ENCODE assay signal across 1 cellular context in the genomic region with DNA sequence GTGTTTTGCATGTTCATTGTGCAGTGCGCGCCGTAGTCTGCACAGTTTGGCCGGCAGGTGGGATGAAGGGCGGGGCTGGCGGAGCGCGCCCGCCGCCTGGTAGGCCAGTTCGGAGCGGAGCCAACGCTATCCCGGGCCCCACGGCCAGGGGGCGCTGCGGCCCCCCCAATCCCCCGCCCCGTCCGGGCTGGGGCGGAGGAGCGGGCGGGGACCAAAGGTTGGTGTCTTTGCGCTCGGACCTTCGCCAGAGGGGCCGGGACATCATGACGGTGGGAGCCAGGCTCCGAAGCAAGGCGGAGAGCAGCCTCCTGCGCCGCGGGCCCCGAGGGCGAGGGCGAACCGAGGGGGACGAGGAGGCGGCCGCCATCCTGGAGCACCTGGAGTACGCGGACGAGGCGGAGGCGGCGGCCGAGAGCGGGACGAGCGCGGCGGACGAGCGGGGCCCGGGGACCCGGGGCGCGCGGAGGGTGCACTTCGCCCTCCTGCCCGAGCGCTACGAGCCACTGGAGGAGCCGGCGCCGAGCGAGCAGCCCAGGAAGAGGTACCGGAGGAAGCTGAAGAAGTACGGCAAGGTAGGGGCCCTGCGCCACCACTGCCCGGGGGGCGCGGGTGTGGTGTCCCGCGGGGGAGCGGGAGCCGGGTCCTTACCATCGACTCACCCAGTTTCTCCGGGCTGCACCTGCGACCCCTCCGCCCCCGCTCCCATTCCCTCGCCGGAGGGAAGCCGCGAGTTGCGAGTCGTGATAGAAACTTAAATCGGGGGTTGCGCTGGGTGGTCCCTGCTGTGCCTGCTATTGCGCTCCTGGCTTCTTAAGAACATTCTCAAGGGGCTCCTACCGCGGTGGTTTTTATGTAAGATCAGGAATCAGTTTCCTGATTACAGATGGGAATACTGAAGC.
TF ChIP-seq lines count a peak whose summit lies in the region.

A gene with protein sequence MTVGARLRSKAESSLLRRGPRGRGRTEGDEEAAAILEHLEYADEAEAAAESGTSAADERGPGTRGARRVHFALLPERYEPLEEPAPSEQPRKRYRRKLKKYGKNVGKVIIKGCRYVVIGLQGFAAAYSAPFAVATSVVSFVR (plus strand): TSS at position 224 of the 899 bp plus-strand sequence. CDS start 40 bp downstream, at position 264.

TF ChIP-seq in HEK293, 187 proteins besides CTCF, POLR2A, EP300 and RAD21 (continued from another document and continues in another):
- TF ChIP-seq ZNF221 (tag by site-specific recombination; IDR thresholded peaks at IDR 0.05; ENCODE audit: borderline replicate concordance): no peak
- TF ChIP-seq SP7 (tag by site-specific recombination; IDR thresholded peaks at IDR 0.05): peak; percentile 56; the same call in 1 of the 2 replicates
- no peak for TF ChIP-seq ZNF155 (tag by site-specific recombination; IDR thresholded peaks at IDR 0.05)
- TF ChIP-seq ZNF292 (tag by site-specific recombination; IDR thresholded peaks at IDR 0.05; ENCODE audit: borderline replicate concordance, low read depth): no peak
- no peak for TF ChIP-seq TCF7L2 (IDR thresholded peaks at IDR 0.05; ENCODE audit: borderline replicate concordance, low read depth, low read length)
- no peak for TF ChIP-seq ZNF112 (tag by site-specific recombination; IDR thresholded peaks at IDR 0.05)
- no peak for TF ChIP-seq ZNF658 (tag by site-specific recombination; IDR thresholded peaks at IDR 0.05)
- TF ChIP-seq ZNF707 (tag by site-specific recombination; IDR thresholded peaks at IDR 0.05): no peak
- no peak for TF ChIP-seq ZNF530 (tag by site-specific recombination; IDR thresholded peaks at IDR 0.05; ENCODE audit: low read depth)
- no peak for TF ChIP-seq ZNF837 (tag by site-specific recombination; IDR thresholded peaks at IDR 0.05)
- no peak for TF ChIP-seq ZSCAN16 (tag by site-specific recombination; IDR thresholded peaks at IDR 0.05)
- no peak for TF ChIP-seq ZNF621 (tag by site-specific recombination; IDR thresholded peaks at IDR 0.05)
- TF ChIP-seq ZNF585B (tag by site-specific recombination; IDR thresholded peaks at IDR 0.05): no peak
- peak; percentile 85 for TF ChIP-seq ZFP37 (tag by site-specific recombination; IDR thresholded peaks at IDR 0.05)
- TF ChIP-seq FEZF1 (tag by site-specific recombination; IDR thresholded peaks at IDR 0.05): no peak
- TF ChIP-seq SP3 (tag by site-specific recombination; IDR thresholded peaks at IDR 0.05): peak; percentile 89
- TF ChIP-seq ZNF335 (tag by site-specific recombination; conservative IDR thresholded peaks at IDR 0.05): peak; percentile 86
- TF ChIP-seq ZNF266 (tag by site-specific recombination; IDR thresholded peaks at IDR 0.05; ENCODE audit: low read depth): no peak
- peak; percentile 47; the same call in 1 of the 2 replicates for TF ChIP-seq SP2 (tag by site-specific recombination; IDR thresholded peaks at IDR 0.05)
- TF ChIP-seq, protein P1, sequence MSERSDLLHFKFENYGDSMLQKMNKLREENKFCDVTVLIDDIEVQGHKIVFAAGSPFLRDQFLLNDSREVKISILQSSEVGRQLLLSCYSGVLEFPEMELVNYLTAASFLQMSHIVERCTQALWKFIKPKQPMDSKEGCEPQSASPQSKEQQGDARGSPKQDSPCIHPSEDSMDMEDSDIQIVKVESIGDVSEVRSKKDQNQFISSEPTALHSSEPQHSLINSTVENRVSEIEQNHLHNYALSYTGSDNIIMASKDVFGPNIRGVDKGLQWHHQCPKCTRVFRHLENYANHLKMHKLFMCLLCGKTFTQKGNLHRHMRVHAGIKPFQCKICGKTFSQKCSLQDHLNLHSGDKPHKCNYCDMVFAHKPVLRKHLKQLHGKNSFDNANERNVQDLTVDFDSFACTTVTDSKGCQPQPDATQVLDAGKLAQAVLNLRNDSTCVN (tag by site-specific recombination; optimal IDR thresholded peaks at IDR 0.05): peak; percentile 96
- TF ChIP-seq, protein P2, sequence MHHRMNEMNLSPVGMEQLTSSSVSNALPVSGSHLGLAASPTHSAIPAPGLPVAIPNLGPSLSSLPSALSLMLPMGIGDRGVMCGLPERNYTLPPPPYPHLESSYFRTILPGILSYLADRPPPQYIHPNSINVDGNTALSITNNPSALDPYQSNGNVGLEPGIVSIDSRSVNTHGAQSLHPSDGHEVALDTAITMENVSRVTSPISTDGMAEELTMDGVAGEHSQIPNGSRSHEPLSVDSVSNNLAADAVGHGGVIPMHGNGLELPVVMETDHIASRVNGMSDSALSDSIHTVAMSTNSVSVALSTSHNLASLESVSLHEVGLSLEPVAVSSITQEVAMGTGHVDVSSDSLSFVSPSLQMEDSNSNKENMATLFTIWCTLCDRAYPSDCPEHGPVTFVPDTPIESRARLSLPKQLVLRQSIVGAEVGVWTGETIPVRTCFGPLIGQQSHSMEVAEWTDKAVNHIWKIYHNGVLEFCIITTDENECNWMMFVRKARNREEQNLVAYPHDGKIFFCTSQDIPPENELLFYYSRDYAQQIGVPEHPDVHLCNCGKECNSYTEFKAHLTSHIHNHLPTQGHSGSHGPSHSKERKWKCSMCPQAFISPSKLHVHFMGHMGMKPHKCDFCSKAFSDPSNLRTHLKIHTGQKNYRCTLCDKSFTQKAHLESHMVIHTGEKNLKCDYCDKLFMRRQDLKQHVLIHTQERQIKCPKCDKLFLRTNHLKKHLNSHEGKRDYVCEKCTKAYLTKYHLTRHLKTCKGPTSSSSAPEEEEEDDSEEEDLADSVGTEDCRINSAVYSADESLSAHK (tag by site-specific recombination; IDR thresholded peaks at IDR 0.05): no peak
- peak; percentile 52; the same call in 1 of the 2 replicates for TF ChIP-seq ZNF777 (tag by site-specific recombination; IDR thresholded peaks at IDR 0.05; ENCODE audit: borderline replicate concordance)
- TF ChIP-seq, protein P3, sequence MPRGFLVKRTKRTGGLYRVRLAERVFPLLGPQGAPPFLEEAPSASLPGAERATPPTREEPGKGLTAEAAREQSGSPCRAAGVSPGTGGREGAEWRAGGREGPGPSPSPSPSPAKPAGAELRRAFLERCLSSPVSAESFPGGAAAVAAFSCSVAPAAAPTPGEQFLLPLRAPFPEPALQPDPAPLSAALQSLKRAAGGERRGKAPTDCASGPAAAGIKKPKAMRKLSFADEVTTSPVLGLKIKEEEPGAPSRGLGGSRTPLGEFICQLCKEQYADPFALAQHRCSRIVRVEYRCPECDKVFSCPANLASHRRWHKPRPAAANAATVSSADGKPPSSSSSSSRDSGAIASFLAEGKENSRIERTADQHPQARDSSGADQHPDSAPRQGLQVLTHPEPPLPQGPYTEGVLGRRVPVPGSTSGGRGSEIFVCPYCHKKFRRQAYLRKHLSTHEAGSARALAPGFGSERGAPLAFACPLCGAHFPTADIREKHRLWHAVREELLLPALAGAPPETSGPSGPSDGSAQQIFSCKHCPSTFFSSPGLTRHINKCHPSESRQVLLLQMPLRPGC (tag by site-specific recombination; IDR thresholded peaks at IDR 0.05): no peak
- TF ChIP-seq ZNF248 (tag by site-specific recombination; IDR thresholded peaks at IDR 0.05): no peak
- TF ChIP-seq, protein P4, sequence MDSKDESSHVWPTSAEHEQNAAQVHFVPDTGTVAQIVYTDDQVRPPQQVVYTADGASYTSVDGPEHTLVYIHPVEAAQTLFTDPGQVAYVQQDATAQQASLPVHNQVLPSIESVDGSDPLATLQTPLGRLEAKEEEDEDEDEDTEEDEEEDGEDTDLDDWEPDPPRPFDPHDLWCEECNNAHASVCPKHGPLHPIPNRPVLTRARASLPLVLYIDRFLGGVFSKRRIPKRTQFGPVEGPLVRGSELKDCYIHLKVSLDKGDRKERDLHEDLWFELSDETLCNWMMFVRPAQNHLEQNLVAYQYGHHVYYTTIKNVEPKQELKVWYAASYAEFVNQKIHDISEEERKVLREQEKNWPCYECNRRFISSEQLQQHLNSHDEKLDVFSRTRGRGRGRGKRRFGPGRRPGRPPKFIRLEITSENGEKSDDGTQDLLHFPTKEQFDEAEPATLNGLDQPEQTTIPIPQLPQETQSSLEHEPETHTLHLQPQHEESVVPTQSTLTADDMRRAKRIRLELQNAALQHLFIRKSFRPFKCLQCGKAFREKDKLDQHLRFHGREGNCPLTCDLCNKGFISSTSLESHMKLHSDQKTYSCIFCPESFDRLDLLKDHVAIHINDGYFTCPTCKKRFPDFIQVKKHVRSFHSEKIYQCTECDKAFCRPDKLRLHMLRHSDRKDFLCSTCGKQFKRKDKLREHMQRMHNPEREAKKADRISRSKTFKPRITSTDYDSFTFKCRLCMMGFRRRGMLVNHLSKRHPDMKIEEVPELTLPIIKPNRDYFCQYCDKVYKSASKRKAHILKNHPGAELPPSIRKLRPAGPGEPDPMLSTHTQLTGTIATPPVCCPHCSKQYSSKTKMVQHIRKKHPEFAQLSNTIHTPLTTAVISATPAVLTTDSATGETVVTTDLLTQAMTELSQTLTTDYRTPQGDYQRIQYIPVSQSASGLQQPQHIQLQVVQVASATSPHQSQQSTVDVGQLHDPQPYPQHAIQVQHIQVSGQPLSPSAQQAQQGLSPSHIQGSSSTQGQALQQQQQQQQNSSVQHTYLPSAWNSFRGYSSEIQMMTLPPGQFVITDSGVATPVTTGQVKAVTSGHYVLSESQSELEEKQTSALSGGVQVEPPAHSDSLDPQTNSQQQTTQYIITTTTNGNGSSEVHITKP (tag by site-specific recombination; IDR thresholded peaks at IDR 0.05): 0 out of 2 replicates have a peak, but pooled peaks have one; percentile 28
- TF ChIP-seq, protein P5, sequence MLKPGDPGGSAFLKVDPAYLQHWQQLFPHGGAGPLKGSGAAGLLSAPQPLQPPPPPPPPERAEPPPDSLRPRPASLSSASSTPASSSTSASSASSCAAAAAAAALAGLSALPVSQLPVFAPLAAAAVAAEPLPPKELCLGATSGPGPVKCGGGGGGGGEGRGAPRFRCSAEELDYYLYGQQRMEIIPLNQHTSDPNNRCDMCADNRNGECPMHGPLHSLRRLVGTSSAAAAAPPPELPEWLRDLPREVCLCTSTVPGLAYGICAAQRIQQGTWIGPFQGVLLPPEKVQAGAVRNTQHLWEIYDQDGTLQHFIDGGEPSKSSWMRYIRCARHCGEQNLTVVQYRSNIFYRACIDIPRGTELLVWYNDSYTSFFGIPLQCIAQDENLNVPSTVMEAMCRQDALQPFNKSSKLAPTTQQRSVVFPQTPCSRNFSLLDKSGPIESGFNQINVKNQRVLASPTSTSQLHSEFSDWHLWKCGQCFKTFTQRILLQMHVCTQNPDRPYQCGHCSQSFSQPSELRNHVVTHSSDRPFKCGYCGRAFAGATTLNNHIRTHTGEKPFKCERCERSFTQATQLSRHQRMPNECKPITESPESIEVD (tag by site-specific recombination; IDR thresholded peaks at IDR 0.05): no peak
- peak; percentile 93 for TF ChIP-seq KLF8 (tag by site-specific recombination; IDR thresholded peaks at IDR 0.05)
- TF ChIP-seq ZNF202 (tag by site-specific recombination; IDR thresholded peaks at IDR 0.05; ENCODE audit: borderline replicate concordance): 0 out of 2 replicates have a peak, but pooled peaks have one; percentile 3
- TF ChIP-seq, protein P6, sequence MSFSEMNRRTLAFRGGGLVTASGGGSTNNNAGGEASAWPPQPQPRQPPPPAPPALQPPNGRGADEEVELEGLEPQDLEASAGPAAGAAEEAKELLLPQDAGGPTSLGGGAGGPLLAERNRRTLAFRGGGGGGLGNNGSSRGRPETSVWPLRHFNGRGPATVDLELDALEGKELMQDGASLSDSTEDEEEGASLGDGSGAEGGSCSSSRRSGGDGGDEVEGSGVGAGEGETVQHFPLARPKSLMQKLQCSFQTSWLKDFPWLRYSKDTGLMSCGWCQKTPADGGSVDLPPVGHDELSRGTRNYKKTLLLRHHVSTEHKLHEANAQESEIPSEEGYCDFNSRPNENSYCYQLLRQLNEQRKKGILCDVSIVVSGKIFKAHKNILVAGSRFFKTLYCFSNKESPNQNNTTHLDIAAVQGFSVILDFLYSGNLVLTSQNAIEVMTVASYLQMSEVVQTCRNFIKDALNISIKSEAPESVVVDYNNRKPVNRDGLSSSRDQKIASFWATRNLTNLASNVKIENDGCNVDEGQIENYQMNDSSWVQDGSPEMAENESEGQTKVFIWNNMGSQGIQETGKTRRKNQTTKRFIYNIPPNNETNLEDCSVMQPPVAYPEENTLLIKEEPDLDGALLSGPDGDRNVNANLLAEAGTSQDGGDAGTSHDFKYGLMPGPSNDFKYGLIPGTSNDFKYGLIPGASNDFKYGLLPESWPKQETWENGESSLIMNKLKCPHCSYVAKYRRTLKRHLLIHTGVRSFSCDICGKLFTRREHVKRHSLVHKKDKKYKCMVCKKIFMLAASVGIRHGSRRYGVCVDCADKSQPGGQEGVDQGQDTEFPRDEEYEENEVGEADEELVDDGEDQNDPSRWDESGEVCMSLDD (tag by site-specific recombination; IDR thresholded peaks at IDR 0.05): peak; percentile 85
- TF ChIP-seq KLF9 (tag by site-specific recombination; IDR thresholded peaks at IDR 0.05; ENCODE audit: low read depth): peak; percentile 66
- TF ChIP-seq RBAK (tag by site-specific recombination; IDR thresholded peaks at IDR 0.05): no peak
- TF ChIP-seq ZNF416 (tag by site-specific recombination; IDR thresholded peaks at IDR 0.05): no peak
- TF ChIP-seq ZNF549 (tag by site-specific recombination; IDR thresholded peaks at IDR 0.05): no peak
- TF ChIP-seq ZNF24 (tag by site-specific recombination; IDR thresholded peaks at IDR 0.05): no peak
- TF ChIP-seq ZNF391 (tag by site-specific recombination; IDR thresholded peaks at IDR 0.05; ENCODE audit: borderline replicate concordance, low read depth): no peak
- TF ChIP-seq ZNF521 (tag by site-specific recombination; IDR thresholded peaks at IDR 0.05): no peak
- no peak for TF ChIP-seq OVOL3 (tag by site-specific recombination; IDR thresholded peaks at IDR 0.05)
- peak; percentile 92 for TF ChIP-seq ZNF2 (tag by site-specific recombination; IDR thresholded peaks at IDR 0.05)
- TF ChIP-seq ZNF677 (tag by site-specific recombination; IDR thresholded peaks at IDR 0.05): 0 out of 2 replicates have a peak, but pooled peaks have one; percentile 22
- TF ChIP-seq ZNF121 (tag by site-specific recombination; IDR thresholded peaks at IDR 0.05): no peak
- TF ChIP-seq ZXDB (tag by site-specific recombination; IDR thresholded peaks at IDR 0.05): peak; percentile 33; the same call in 1 of the 2 replicates
- no peak for TF ChIP-seq GFI1B (tag by site-specific recombination; IDR thresholded peaks at IDR 0.05)
- TF ChIP-seq, protein P7, sequence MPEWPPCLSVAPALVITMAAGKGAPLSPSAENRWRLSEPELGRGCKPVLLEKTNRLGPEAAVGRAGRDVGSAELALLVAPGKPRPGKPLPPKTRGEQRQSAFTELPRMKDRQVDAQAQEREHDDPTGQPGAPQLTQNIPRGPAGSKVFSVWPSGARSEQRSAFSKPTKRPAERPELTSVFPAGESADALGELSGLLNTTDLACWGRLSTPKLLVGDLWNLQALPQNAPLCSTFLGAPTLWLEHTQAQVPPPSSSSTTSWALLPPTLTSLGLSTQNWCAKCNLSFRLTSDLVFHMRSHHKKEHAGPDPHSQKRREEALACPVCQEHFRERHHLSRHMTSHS (tag by site-specific recombination; IDR thresholded peaks at IDR 0.05): no peak
- peak; percentile 38; the same call in 1 of the 2 replicates for TF ChIP-seq BCL11B (tag by site-specific recombination; IDR thresholded peaks at IDR 0.05; ENCODE audit: low read depth)
- peak; percentile 59 for TF ChIP-seq ZNF629 (tag by site-specific recombination; IDR thresholded peaks at IDR 0.05)
- no peak for TF ChIP-seq ZNF274 (IDR thresholded peaks at IDR 0.05; ENCODE audit: low read length)
- no peak for TF ChIP-seq ZNF274 (tag by site-specific recombination; IDR thresholded peaks at IDR 0.05; ENCODE audit: borderline replicate concordance)
- TF ChIP-seq ZNF19 (tag by site-specific recombination; IDR thresholded peaks at IDR 0.05; ENCODE audit: low read depth): no peak
- peak; percentile 57; the same call in 1 of the 2 replicates for TF ChIP-seq BCL11A (tag by site-specific recombination; IDR thresholded peaks at IDR 0.05; ENCODE audit: low read depth)
- TF ChIP-seq ZNF747 (tag by site-specific recombination; IDR thresholded peaks at IDR 0.05): no peak
